14 cellular contexts compared by ENCODE assay signal in genomic region chr11:73715551-73715950, GRCh38.
DNase-seq lines count a peak whose midpoint lies in the region; ATAC-seq and TF ChIP-seq lines count a peak whose summit lies in the region.
"Had no signal": no experiment of that assay in that cellular context is flagged by ENCODE, and none has a peak within 500 bp of the region (broad histone marks: within the 10 kb centered on the region; RNA-seq: fewer than 3 reads in every experiment).

No MANE protein-coding gene starts in this region.

- no peaks in the 10 kb centered on the region for H3K27me3 Mint-ChIP-seq in memory B cell

- H3K4me3 Mint-ChIP-seq in memory B cell, result no peak overlapping the region

- TF ChIP-seq CTCF in C4-2B (conservative IDR thresholded peaks at IDR 0.05) (no peak), HL-60 (IDR thresholded peaks at IDR 0.05; ENCODE audit: insufficient read depth, low read length) (no peak), GM20000 (IDR thresholded peaks at IDR 0.05; ENCODE audit: extremely low read depth, missing control alignments) (no peak)

- H3K27me3 ChIP-seq in HL-60 (ENCODE audit: insufficient read depth, poor library complexity, severe bottlenecking), result no peaks in the 10 kb centered on the region

- H3K27ac ChIP-seq in C4-2B, result peak overlapping the region; percentile 28; the same call in 1 of the 2 replicates
- peak overlapping the region; percentile 34 for H3K27ac ChIP-seq in HL-60 (replicated peaks)
- H3K27ac ChIP-seq in angular gyrus (ENCODE audit: low read depth, low read length), result peak overlapping the region; percentile 55
- H3K27ac ChIP-seq: RWPE1 had no signal

- peaks cover 10% of the 10 kb centered on the region for H3K36me3 Mint-ChIP-seq in memory B cell

- peaks cover 3% of the 10 kb centered on the region for H3K4me1 Mint-ChIP-seq in memory B cell

- peak overlapping the region; percentile 82 for H3K27ac Mint-ChIP-seq in memory B cell

- H3K4me3 ChIP-seq in HL-60 (replicated peaks; ENCODE audit: insufficient read depth, low read length), result no peak overlapping the region
- H3K4me3 ChIP-seq: HAP-1 had no signal

- ATAC-seq in memory B cell (ENCODE audit: low read depth) (no peak), HG03469 (IDR thresholded peaks at IDR 0.05; ENCODE audit: unreplicated experiment) (no peak)
- ATAC-seq: PC-3 had no signal

- H3K9me3 Mint-ChIP-seq in memory B cell, result no peaks in the 10 kb centered on the region

- no peak for DNase-seq in HL-60 (ENCODE audit: low read depth in 1 of 2, low spot score in 1 of 2)
- DNase-seq in memory B cell (ENCODE audit: low spot score in 2 of 2), result no peak
- no peak for DNase-seq in GM20000 (ENCODE audit: low spot score)
- no peak for DNase-seq in activated CD4-positive, alpha-beta T cell treated with anti-CD3 and anti-CD28 coated beads, Interleukin-2, amount 50 U/mL, for 1 hour
- DNase-seq in activated CD4-positive, alpha-beta T cell treated with anti-CD3 and anti-CD28 coated beads, Interleukin-2, amount 50 U/mL, for 4 hours, result no peak
- DNase-seq: Calu3, NCI-H1417, NCI-H187 treated with DMSO at 0.1 percent for 48 hours, PC-3 had no signal
